Comparison of ENCODE assay signal across 10 cellular contexts in the genomic region with DNA sequence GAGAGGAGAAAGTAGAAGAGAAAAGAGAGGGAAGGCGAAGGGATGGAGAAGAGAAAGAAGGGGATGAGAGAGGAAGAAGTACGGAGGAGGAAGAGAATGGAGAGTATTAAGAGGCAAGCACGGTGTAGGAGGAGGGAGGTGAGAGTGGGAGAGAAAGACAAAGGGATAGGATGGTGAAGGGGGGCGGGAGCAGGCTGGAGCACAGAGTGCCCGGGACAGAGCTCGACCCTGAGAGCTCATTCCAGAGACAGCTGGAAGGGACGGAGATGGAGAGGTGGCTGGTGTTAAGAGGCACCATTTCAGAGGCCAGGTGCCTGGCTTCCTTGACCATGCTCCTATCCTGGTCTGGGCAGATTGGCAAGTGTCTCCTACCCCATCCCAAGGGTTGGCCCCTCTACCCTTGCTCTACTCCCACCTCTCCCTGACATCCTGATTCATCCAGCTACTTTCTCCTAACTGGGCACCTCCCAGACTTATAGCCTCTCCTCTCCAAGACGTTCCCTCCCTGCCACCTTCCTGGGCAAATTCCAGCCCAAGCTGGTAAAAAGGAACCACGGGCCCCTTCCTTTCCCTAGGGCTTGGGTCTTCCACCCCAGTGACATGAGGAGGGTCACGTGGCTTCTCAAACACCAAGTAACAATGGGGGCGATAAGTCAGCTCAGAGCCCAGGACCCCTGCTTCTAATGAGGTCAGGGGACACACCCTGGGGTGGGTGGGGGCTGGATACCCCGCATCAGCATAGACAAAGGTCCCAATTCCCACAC. TPM values are rescaled to one million over a fixed set of nuclear protein-coding genes. Genes with fewer than 3 reads are reported as not detected.
DNase-seq lines count a peak whose midpoint lies in the region; ATAC-seq, FAIRE-seq and TF ChIP-seq lines count a peak whose summit lies in the region.
"Had no signal": no experiment of that assay in that cellular context is flagged by ENCODE, and none has a peak within 500 bp of the region (broad histone marks: within the 10 kb centered on the region; RNA-seq: fewer than 3 reads in every experiment).

No MANE protein-coding gene starts in this region.

- WGBS in H1 (ENCODE audit: extremely low coverage in 1 of 2, insufficient coverage in 1 of 2, insufficient read length in 1 of 2, insufficient replicate concordance in 2 of 2, low coverage in 1 of 2, low lambda C conversion rate in 2 of 2, missing lambda C conversion rate in 1 of 2), 2 experiments: 49 to 100% methylated on average over 3 to 10 of the region's 12 CpGs

- no peak overlapping the region for H4K91ac ChIP-seq in H1 (replicated peaks; ENCODE audit: insufficient read length, low read length)

- no peak for TF ChIP-seq EP300 in H1 (IDR thresholded peaks at IDR 0.05; ENCODE audit: borderline replicate concordance in 1 of 2, low read depth in 2 of 2, low read length in 2 of 2)

- H2BK120ac ChIP-seq in H1 (replicated peaks; ENCODE audit: low read depth, low read length): no peak overlapping the region

- H3K56ac ChIP-seq in H1 (replicated peaks; ENCODE audit: insufficient read length, low read depth, low read length): no peak overlapping the region

- H4K20me1 ChIP-seq in PC-9 (ENCODE audit: insufficient read depth): peaks cover 10% of the 10 kb centered on the region
- peaks cover 6 to 11% of the 10 kb centered on the region in 2 experiments for H4K20me1 ChIP-seq in H1 (replicated peaks in 1 of 2; ENCODE audit: control insufficient read depth in 1 of 2, insufficient read depth in 2 of 2, low read length in 2 of 2)

- H3K27me3 ChIP-seq in CD8-positive, alpha-beta T cell (ENCODE audit: insufficient read depth, low read length): no peaks in the 10 kb centered on the region
- H3K27me3 ChIP-seq in PC-9 (ENCODE audit: insufficient read depth, low read depth) (no peaks in the 10 kb centered on the region), H1 (replicated peaks in 1 of 4; ENCODE audit: control insufficient read depth in 3 of 4, extremely low read depth in 1 of 4, insufficient read depth in 3 of 4, low read length in 3 of 4) (peaks cover 0 to 8% (median 3%) of the 10 kb centered on the region in 4 experiments; a peak in 3 of 7 replicates), neuron (ENCODE audit: insufficient read depth, low read length) (no peaks in the 10 kb centered on the region)

- H3K27ac Mint-ChIP-seq in CD8-positive, alpha-beta T cell: no peak overlapping the region
- H3K27ac Mint-ChIP-seq in CD14-positive monocyte: no peak overlapping the region

- peaks cover 15% of the 10 kb centered on the region for H3K4me1 ChIP-seq in CD8-positive, alpha-beta T cell (ENCODE audit: insufficient read depth, low read length)
- H3K4me1 ChIP-seq in PC-9 (replicated peaks; ENCODE audit: insufficient read depth) (peaks cover 22% of the 10 kb centered on the region), H1 (replicated peaks in 1 of 4; ENCODE audit: control insufficient read depth in 3 of 4, insufficient read depth in 4 of 4, low read length in 3 of 4) (peaks cover 3 to 18% (median 12%) of the 10 kb centered on the region in 4 experiments), neuron (ENCODE audit: insufficient read depth, low read length) (peaks cover 33% of the 10 kb centered on the region)

- POLR2A ChIA-PET in CD8-positive, alpha-beta T cell (lab: Charles Lee): interaction anchor here (1.0 kb wide), 1 partner anchor 23 kb away, joined by 3 read pairs; the partner anchor contains the start of gene FAM131A
- POLR2A ChIA-PET in PC-9 (lab: Charles Lee; ENCODE audit: unreplicated experiment) (no interaction called here), H1 (lab: Charles Lee; ENCODE audit: partially characterized antibody) (interaction anchor here (0.6 to 5.2 kb wide), 13 partner anchors 8 to 183 kb away, joined by 3 to 32 read pairs (median 5); partner anchors contain the start of gene FAM131A)

- H4K8ac ChIP-seq in H1 (ENCODE audit: extremely low read depth, insufficient read depth, low read length): no peak overlapping the region

- no TSS peak for BruUV-seq in PC-9 (replicated peaks; lab: Mats Ljungman, UMichigan)

- H3K23me2 ChIP-seq in H1 (ENCODE audit: low read depth, low read length): peaks cover 22% of the 10 kb centered on the region

- H2AK5ac ChIP-seq in H1 (ENCODE audit: low read depth, low read length): peak overlapping the region; percentile 95; the same call in 1 of the 2 replicates

- no peaks in the 10 kb centered on the region for H3K27me3 Mint-ChIP-seq in CD8-positive, alpha-beta T cell (ENCODE audit: low read depth)
- peaks cover 14 to 15% (median 14%) of the 10 kb centered on the region in 3 donors for H3K27me3 Mint-ChIP-seq in CD14-positive monocyte (ENCODE audit: low read depth in 3 of 3)

- no peak overlapping the region for H3K4me3 ChIP-seq in CD8-positive, alpha-beta T cell (ENCODE audit: low read depth, low read length)
- H3K4me3 ChIP-seq in PC-9 (peak overlapping the region; percentile 85), H1 (ENCODE audit: extremely low read depth in 1 of 4, insufficient read depth in 2 of 4, low read depth in 3 of 4, low read length in 4 of 4) (peak overlapping the region; percentile 77 to 88 (median 80)), neuron (ENCODE audit: low read length) (peak overlapping the region; percentile 62)

- H3K14ac ChIP-seq in H1 (ENCODE audit: insufficient read length): no peak overlapping the region

- peak overlapping the region; percentile 50; the same call in 1 of the 2 replicates for H2BK12ac ChIP-seq in H1 (ENCODE audit: low read depth, low read length)

- H3K36me3 ChIP-seq in CD8-positive, alpha-beta T cell (ENCODE audit: insufficient read depth, low read length): no peaks in the 10 kb centered on the region
- peaks cover 10% of the 10 kb centered on the region for H3K36me3 ChIP-seq in PC-9 (ENCODE audit: low read depth)
- H3K36me3 ChIP-seq in H1 (ENCODE audit: control insufficient read depth in 2 of 4, insufficient read depth in 4 of 4, low read length in 3 of 4): peaks cover 7 to 31% (median 18%) of the 10 kb centered on the region in 4 experiments; a peak in 5 of 8 replicates
- peaks cover 35% of the 10 kb centered on the region for H3K36me3 ChIP-seq in neuron (ENCODE audit: insufficient read depth, low read length)

- H3K4me3 Mint-ChIP-seq in CD8-positive, alpha-beta T cell: peak overlapping the region; percentile 84
- peak overlapping the region in 1 of 2 donors; percentile 87 for H3K4me3 Mint-ChIP-seq in CD14-positive monocyte

- peaks cover 27% of the 10 kb centered on the region for H3F3A ChIP-seq in PC-9 (ENCODE audit: insufficient read depth, low read depth)

- H3K4me1 Mint-ChIP-seq in CD8-positive, alpha-beta T cell (ENCODE audit: low read depth): peaks cover 27% of the 10 kb centered on the region
- H3K4me1 Mint-ChIP-seq in CD14-positive monocyte: peaks cover 24% of the 10 kb centered on the region

- H3K27ac ChIP-seq in CD8-positive, alpha-beta T cell (ENCODE audit: low read depth, low read length): no peak overlapping the region
- H3K27ac ChIP-seq in PC-9: no peak overlapping the region
- H3K27ac ChIP-seq in H1 (ENCODE audit: low read depth, low read length): no peak overlapping the region

- H3K4me2 ChIP-seq in PC-9 (peak overlapping the region; percentile 99), H1 (ENCODE audit: insufficient read depth in 1 of 2, low read depth in 2 of 2, low read length in 2 of 2) (peak overlapping the region; percentile 94 to 98)

- H3K9me3 Mint-ChIP-seq in CD8-positive, alpha-beta T cell: no peaks in the 10 kb centered on the region
- peaks cover 0 to 2% (median 0%) of the 10 kb centered on the region in 7 donors for H3K9me3 Mint-ChIP-seq in CD14-positive monocyte

- peak overlapping the region in 2 of 4 experiments; percentile 27 to 92; a peak in 3 of 7 replicates for H3K9ac ChIP-seq in H1 (replicated peaks in 1 of 4; ENCODE audit: extremely low read depth in 1 of 4, low read depth in 3 of 4, low read length in 3 of 4)

- no peak for DNase-seq in CD8-positive, alpha-beta T cell
- DNase-seq in PC-9: no peak
- DNase-seq in H1 (ENCODE audit: low read depth in 1 of 2, low spot score in 2 of 2): no peak
- DNase-seq in CD14-positive monocyte (ENCODE audit: low spot score): no peak
- no peak for DNase-seq in NCI-H2196 (lab: John Stamatoyannopoulos, UW; ENCODE audit: unreplicated experiment)
- DNase-seq: stimulated activated CD4-positive, alpha-beta T cell treated with anti-CD3 and anti-CD28 coated beads, Interleukin-15, amount 100 ng/mL, for 24 hours had no signal

- ATAC-seq in CD8-positive, alpha-beta T cell: no peak
- no peak for ATAC-seq in HG02759 (IDR thresholded peaks at IDR 0.05; ENCODE audit: unreplicated experiment)
- no peak for ATAC-seq in GM18511 (IDR thresholded peaks at IDR 0.05; ENCODE audit: unreplicated experiment)

- CTCF ChIA-PET in CD8-positive, alpha-beta T cell (lab: Charles Lee): interaction anchor here (1.0 to 1.6 kb wide), 5 partner anchors 9 to 201 kb away, joined by 3 to 5 read pairs (median 4); no protein-coding TSS in a partner anchor
- CTCF ChIA-PET in PC-9 (lab: Charles Lee) (interaction anchor here (2.8 kb wide), 1 partner anchor 11 kb away, joined by 7 read pairs; no protein-coding TSS in a partner anchor), H1 (lab: Charles Lee; ENCODE audit: partially characterized antibody) (interaction anchor here (0.7 to 7.1 kb wide), 11 partner anchors 8 to 465 kb away, joined by 3 to 47 read pairs (median 4); partner anchors contain the start of genes EEF1AKMT4 and FAM131A)

- H2BK5ac ChIP-seq in H1 (ENCODE audit: low read depth, low read length): no peak overlapping the region

- H3K9me3 ChIP-seq in CD8-positive, alpha-beta T cell (ENCODE audit: low read length): no peaks in the 10 kb centered on the region
- H3K9me3 ChIP-seq in PC-9 (ENCODE audit: insufficient read depth, low read depth) (no peaks in the 10 kb centered on the region), H1 (ENCODE audit: insufficient read depth in 2 of 2, low read depth in 1 of 2, low read length in 1 of 2) (no peaks in the 10 kb centered on the region), neuron (ENCODE audit: low read length) (no peaks in the 10 kb centered on the region)

- H2BK20ac ChIP-seq in H1 (ENCODE audit: low read length): no peak overlapping the region

- no peak for TF ChIP-seq CTCF in CD8-positive, alpha-beta T cell (IDR thresholded peaks at IDR 0.05)
- TF ChIP-seq CTCF in PC-9 (conservative IDR thresholded peaks at IDR 0.05) (no peak), H1 (IDR thresholded peaks at IDR 0.05; ENCODE audit: control extremely low read depth in 1 of 3, insufficient read depth in 1 of 3, low read depth in 1 of 3, low read length in 3 of 3) (no peak), CD14-positive monocyte (IDR thresholded peaks at IDR 0.05) (no peak)

- H4K5ac ChIP-seq in H1 (ENCODE audit: insufficient read length, low read depth, low read length): no peak overlapping the region

- H2BK15ac ChIP-seq in H1 (ENCODE audit: low read length): 0 out of 2 replicates have a peak overlapping the region, but pooled peaks have one; percentile 61

- peaks cover 16% of the 10 kb centered on the region for H3K36me3 Mint-ChIP-seq in CD8-positive, alpha-beta T cell
- peaks cover 6 to 8% of the 10 kb centered on the region in 2 donors for H3K36me3 Mint-ChIP-seq in CD14-positive monocyte

- no peak for TF ChIP-seq RAD21 in H1 (IDR thresholded peaks at IDR 0.05 in 1 of 2, conservative IDR thresholded peaks at IDR 0.05 in 1 of 2; ENCODE audit: low read depth in 2 of 2, low read length in 2 of 2)

- intact Hi-C loops in CD8-positive, alpha-beta T cell (cut with DNase I, micrococcal nuclease): loop anchor here in 1 of 2 experiments (5.0 kb wide), 2 partner anchors 343 to 723 kb away; partner anchors contain the start of genes ABCC5 and KLHL24
- intact Hi-C loops in PC-9 (cut with micrococcal nuclease; ENCODE audit: unreplicated experiment): loop anchor here (5.0 kb wide), 2 partner anchors 183 to 343 kb away; partner anchors contain the start of gene ABCC5
- intact Hi-C loops in CD14-positive monocyte (cut with micrococcal nuclease): no loop called here

- no peak overlapping the region for H3K4ac ChIP-seq in H1 (replicated peaks; ENCODE audit: insufficient read length, low read depth, low read length)

- peak overlapping the region; percentile 15; the same call in 1 of the 2 replicates for H3K18ac ChIP-seq in H1 (ENCODE audit: extremely low read depth, low read length)

- no peak overlapping the region for H2AFZ ChIP-seq in PC-9
- H2AFZ ChIP-seq in H1 (ENCODE audit: low read length): no peak overlapping the region
- H2AFZ ChIP-seq in neuron (ENCODE audit: low read depth, low read length): no peak overlapping the region

- no peak for FAIRE-seq in H1 (lab: Jason Lieb, UNC)
- FAIRE-seq: endometrium had no signal

- 0 out of 2 replicates have a peak, but pooled peaks cover 3% of the 10 kb centered on the region for H3K79me1 ChIP-seq in H1 (ENCODE audit: low read depth, low read length)

- peaks cover 32% of the 10 kb centered on the region for H3K79me2 ChIP-seq in PC-9 (ENCODE audit: low read depth)
- H3K79me2 ChIP-seq in H1 (ENCODE audit: control insufficient read depth in 1 of 2, insufficient read depth in 2 of 2, low read length in 2 of 2): peaks cover 0 to 15% of the 10 kb centered on the region in 2 experiments; a peak in 2 of 4 replicates

- H3K9me2 ChIP-seq in PC-9 (ENCODE audit: insufficient read depth): no peaks in the 10 kb centered on the region

- no peak overlapping the region for H3K23ac ChIP-seq in H1 (ENCODE audit: insufficient read length)

- TF ChIP-seq POLR2A in H1 (IDR thresholded peaks at IDR 0.05; ENCODE audit: control extremely low read depth in 1 of 2, low read depth in 2 of 2, low read length in 2 of 2): no peak

RNA-seq across cellular contexts. Expression of gene CLCN2, which starts 1.2 kb away (rescaled TPM):
- 1 to 10 TPM; 2.7 to 3.9 TPM for total RNA-seq in CD8-positive, alpha-beta T cell
- total RNA-seq in PC-9 (2021): 27.1 and 33.0 TPM in 2 replicates
- 11.8 and 13.7 TPM in 2 replicates for total RNA-seq in H1 (2021; fragmentation: NEBNext Ultra II Directional; extraction: Animal tissue kit (Norgen Biotek cat#: 25700))
- polyA plus RNA-seq in H1 (2011; rRNA removed): 16.1 and 20.7 TPM in 2 replicates
- polyA plus RNA-seq in H1 (2011; cell fraction: cytosol; rRNA removed): 11.9 TPM
- polyA plus RNA-seq in H1 (2011; cell fraction: nucleus; rRNA removed): 101 TPM
- 10.2 to 14.4 TPM (median 13.8 TPM) in 4 replicates for polyA plus RNA-seq in H1 (2012, experiment 1 of 2)
- 9.8 TPM for polyA plus RNA-seq in H1 (2012, experiment 2 of 2)
- 12.1 TPM for polyA plus RNA-seq in H1 (2013, experiment 1 of 2)
- 9.9 TPM for polyA plus RNA-seq in H1 (2013, experiment 2 of 2)
- 21.6 and 30.2 TPM in 2 replicates for polyA minus RNA-seq in H1 (2011; rRNA and poly(A)+ RNA removed)
- polyA minus RNA-seq in H1 (2011; cell fraction: cytosol; rRNA and poly(A)+ RNA removed): 10.0 TPM
- 57.3 TPM for polyA minus RNA-seq in H1 (2011; cell fraction: nucleus; rRNA and poly(A)+ RNA removed)
- under 1 TPM in 1 of 2 donors, not detected in 1; 0.16 TPM for polyA plus RNA-seq in CD14-positive monocyte

RNA-seq across cellular contexts. Expression of gene POLR2H, which starts 1.3 kb away (rescaled TPM):
- 10 to 100 TPM; 15.6 to 18.4 TPM for total RNA-seq in CD8-positive, alpha-beta T cell
- total RNA-seq in PC-9 (2021): 153 and 167 TPM in 2 replicates
- 113 and 118 TPM in 2 replicates for total RNA-seq in H1 (2021; fragmentation: NEBNext Ultra II Directional; extraction: Animal tissue kit (Norgen Biotek cat#: 25700))
- 253 and 335 TPM in 2 replicates for polyA plus RNA-seq in H1 (2011; rRNA removed)
- polyA plus RNA-seq in H1 (2011; cell fraction: cytosol; rRNA removed): 372 TPM
- 132 TPM for polyA plus RNA-seq in H1 (2011; cell fraction: nucleus; rRNA removed)
- 156 to 183 TPM (median 164 TPM) in 4 replicates for polyA plus RNA-seq in H1 (2012, experiment 1 of 2)
- 190 TPM for polyA plus RNA-seq in H1 (2012, experiment 2 of 2)
- 109 TPM for polyA plus RNA-seq in H1 (2013, experiment 1 of 2)
- polyA plus RNA-seq in H1 (2013, experiment 2 of 2): 115 TPM
- 65.8 and 81.4 TPM in 2 replicates for polyA minus RNA-seq in H1 (2011; rRNA and poly(A)+ RNA removed)
- 55.6 TPM for polyA minus RNA-seq in H1 (2011; cell fraction: cytosol; rRNA and poly(A)+ RNA removed)
- 54.6 TPM for polyA minus RNA-seq in H1 (2011; cell fraction: nucleus; rRNA and poly(A)+ RNA removed)
- polyA plus RNA-seq in CD14-positive monocyte: 10 to 100 TPM; 21.7 to 24.6 TPM

RNA-seq across cellular contexts. Expression of gene THPO, which starts 17.8 kb away (rescaled TPM):
- total RNA-seq in CD8-positive, alpha-beta T cell: not detected
- not detected in 2 replicates for total RNA-seq in PC-9 (2021)
- 0.40 and 1.2 TPM in 2 replicates for total RNA-seq in H1 (2021; fragmentation: NEBNext Ultra II Directional; extraction: Animal tissue kit (Norgen Biotek cat#: 25700))
- polyA plus RNA-seq in H1 (2011; rRNA removed): 0.82 and 1.4 TPM in 2 replicates
- 0.56 TPM for polyA plus RNA-seq in H1 (2011; cell fraction: cytosol; rRNA removed)
- 0.94 TPM for polyA plus RNA-seq in H1 (2011; cell fraction: nucleus; rRNA removed)
- polyA plus RNA-seq in H1 (2012, experiment 1 of 2): 0.68 to 1.2 TPM (median 0.87 TPM) in 4 replicates
- 0.66 TPM for polyA plus RNA-seq in H1 (2012, experiment 2 of 2)
- polyA plus RNA-seq in H1 (2013, experiment 1 of 2): 0.43 TPM
- polyA plus RNA-seq in H1 (2013, experiment 2 of 2): 0.53 TPM
- polyA minus RNA-seq in H1 (2011; rRNA and poly(A)+ RNA removed): 0.37 and 1.0 TPM in 2 replicates
- polyA minus RNA-seq in H1 (2011; cell fraction: cytosol; rRNA and poly(A)+ RNA removed): 1.2 TPM
- 0.50 TPM for polyA minus RNA-seq in H1 (2011; cell fraction: nucleus; rRNA and poly(A)+ RNA removed)
- not detected for polyA plus RNA-seq in CD14-positive monocyte

RNA-seq across cellular contexts. Expression of gene CHRD, which starts 19.6 kb away (rescaled TPM):
- total RNA-seq in CD8-positive, alpha-beta T cell: not detected
- not detected in 2 replicates for total RNA-seq in PC-9 (2021)
- total RNA-seq in H1 (2021; fragmentation: NEBNext Ultra II Directional; extraction: Animal tissue kit (Norgen Biotek cat#: 25700)): 0.63 and 0.86 TPM in 2 replicates
- polyA plus RNA-seq in H1 (2011; rRNA removed): 0.62 and 1.7 TPM in 2 replicates
- 1.4 TPM for polyA plus RNA-seq in H1 (2011; cell fraction: cytosol; rRNA removed)
- polyA plus RNA-seq in H1 (2011; cell fraction: nucleus; rRNA removed): 10.3 TPM
- 0.52 to 1.4 TPM (median 0.80 TPM) in 4 replicates for polyA plus RNA-seq in H1 (2012, experiment 1 of 2)
- 0.98 TPM for polyA plus RNA-seq in H1 (2012, experiment 2 of 2)
- 0.28 TPM for polyA plus RNA-seq in H1 (2013, experiment 1 of 2)
- polyA plus RNA-seq in H1 (2013, experiment 2 of 2): 0.35 TPM
- polyA minus RNA-seq in H1 (2011; rRNA and poly(A)+ RNA removed): 0.15 and 0.22 TPM in 2 replicates
- polyA minus RNA-seq in H1 (2011; cell fraction: cytosol; rRNA and poly(A)+ RNA removed): 0.37 TPM
- polyA minus RNA-seq in H1 (2011; cell fraction: nucleus; rRNA and poly(A)+ RNA removed): 2.3 TPM
- not detected for polyA plus RNA-seq in CD14-positive monocyte

RNA-seq across cellular contexts. Expression of gene FAM131A, which starts 22.9 kb away (rescaled TPM):
- 10 to 100 TPM in 1 of 2 experiments, 1 to 10 TPM in 1; 9.8 to 11.1 TPM for total RNA-seq in CD8-positive, alpha-beta T cell
- 25.5 and 28.2 TPM in 2 replicates for total RNA-seq in PC-9 (2021)
- total RNA-seq in H1 (2021; fragmentation: NEBNext Ultra II Directional; extraction: Animal tissue kit (Norgen Biotek cat#: 25700)): 15.4 and 16.0 TPM in 2 replicates
- 21.9 and 35.3 TPM in 2 replicates for polyA plus RNA-seq in H1 (2011; rRNA removed)
- 27.7 TPM for polyA plus RNA-seq in H1 (2011; cell fraction: cytosol; rRNA removed)
- 29.2 TPM for polyA plus RNA-seq in H1 (2011; cell fraction: nucleus; rRNA removed)
- 10.0 to 18.5 TPM (median 15.4 TPM) in 4 replicates for polyA plus RNA-seq in H1 (2012, experiment 1 of 2)
- polyA plus RNA-seq in H1 (2012, experiment 2 of 2): 12.7 TPM
- 9.2 TPM for polyA plus RNA-seq in H1 (2013, experiment 1 of 2)
- polyA plus RNA-seq in H1 (2013, experiment 2 of 2): 8.7 TPM
- polyA minus RNA-seq in H1 (2011; rRNA and poly(A)+ RNA removed): 8.8 and 13.9 TPM in 2 replicates
- 7.0 TPM for polyA minus RNA-seq in H1 (2011; cell fraction: cytosol; rRNA and poly(A)+ RNA removed)
- polyA minus RNA-seq in H1 (2011; cell fraction: nucleus; rRNA and poly(A)+ RNA removed): 12.1 TPM
- polyA plus RNA-seq in CD14-positive monocyte: 1 to 10 TPM; 5.8 to 7.7 TPM
